Comparison of ENCODE assay signal across 10 cellular contexts in genomic region chr3:111252795-111253194, GRCh38.
A peak's percentile ranks its signal among the peaks of the same experiment; 100 is the strongest.
DNase-seq lines count a peak whose midpoint lies in the region; ATAC-seq, FAIRE-seq and TF ChIP-seq lines count a peak whose summit lies in the region.
"Had no signal": no experiment of that assay in that cellular context is flagged by ENCODE, and none has a peak within 500 bp of the region (broad histone marks: within the 10 kb centered on the region; RNA-seq: fewer than 3 reads in every experiment).

No MANE protein-coding gene starts in this region.

- H3K27me3 ChIP-seq in bronchial epithelial cell (ENCODE audit: control insufficient read depth, insufficient read depth, low read length): no peaks in the 10 kb centered on the region

- no peak overlapping the region for H3K4me3 Mint-ChIP-seq in endothelial cell (ENCODE audit: unreplicated experiment)

- no peaks in the 10 kb centered on the region for H3K36me3 Mint-ChIP-seq in endothelial cell (ENCODE audit: low read depth, unreplicated experiment)

- H3K27ac Mint-ChIP-seq in endothelial cell (ENCODE audit: unreplicated experiment): no peak overlapping the region

- no peak for TF ChIP-seq CTCF in bronchial epithelial cell (IDR thresholded peaks at IDR 0.05; ENCODE audit: insufficient read depth, low read length, severe bottlenecking)
- TF ChIP-seq CTCF in endothelial cell (IDR thresholded peaks at IDR 0.05; ENCODE audit: unreplicated experiment): no peak

- H3K4me3 ChIP-seq in bronchial epithelial cell (ENCODE audit: low read depth, low read length): no peak overlapping the region

- H3K27me3 Mint-ChIP-seq in endothelial cell (ENCODE audit: unreplicated experiment): no peaks in the 10 kb centered on the region

- H3K36me3 ChIP-seq in bronchial epithelial cell (ENCODE audit: control insufficient read depth, insufficient read depth, low read length): no peaks in the 10 kb centered on the region

- H3K9me3 Mint-ChIP-seq in endothelial cell (ENCODE audit: unreplicated experiment): no peaks in the 10 kb centered on the region

- DNase-seq in EL (peak; percentile 41), bronchial epithelial cell (ENCODE audit: low read depth) (peak; percentile 74), midbrain (lab: John Stamatoyannopoulos, UW) (peak; percentile 44), NCI-H748 (lab: John Stamatoyannopoulos, UW; ENCODE audit: unreplicated experiment) (no peak), endothelial cell (ENCODE audit: low spot score) (no peak)
- DNase-seq: effector memory CD4-positive, alpha-beta T cell; Karpas-422 had no signal

- no peak for FAIRE-seq in bronchial epithelial cell (lab: Jason Lieb, UNC)

- no peaks in the 10 kb centered on the region for H3K4me1 Mint-ChIP-seq in endothelial cell (ENCODE audit: unreplicated experiment)

- peak; percentile 73 for ATAC-seq in HG02885 (IDR thresholded peaks at IDR 0.05; ENCODE audit: poor library complexity, unreplicated experiment)
- no peak for ATAC-seq in GM21360 (IDR thresholded peaks at IDR 0.05; ENCODE audit: unreplicated experiment)
- ATAC-seq in GM21528 (IDR thresholded peaks at IDR 0.05; ENCODE audit: low FRiP score, unreplicated experiment): no peak

Comparison
In these comparisons a context has a peak if more than half of its experiments do, and no peak if none do; other contexts are left out.
1. DNase-seq: peak in EL (single experiment), bronchial epithelial cell (single experiment) and midbrain (single experiment); none in NCI-H748 (single experiment) and endothelial cell (single experiment).